13 cellular contexts compared by ENCODE assay signal in the genomic region with DNA sequence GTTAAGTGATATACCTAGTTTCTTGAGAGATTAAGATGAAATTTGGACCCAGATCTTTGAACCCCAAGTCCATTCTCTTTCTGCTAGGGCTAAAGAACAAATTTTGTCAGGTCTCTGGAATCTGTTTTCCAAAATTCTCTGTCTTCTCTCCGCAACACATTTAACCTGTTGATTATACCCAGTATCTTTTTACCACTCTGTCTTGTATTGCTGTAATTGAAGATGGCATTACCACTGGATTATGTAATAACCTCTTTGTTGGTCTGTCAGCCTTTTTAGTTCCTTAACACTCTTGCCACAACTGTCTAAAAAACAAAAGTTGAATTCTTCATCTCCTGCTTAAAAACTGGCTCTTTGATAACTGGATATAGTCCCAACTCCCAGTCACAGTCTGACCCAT. TPM values are rescaled to one million over a fixed set of nuclear protein-coding genes. Genes with fewer than 3 reads are reported as not detected.
A peak's percentile ranks its signal among the peaks of the same experiment; 100 is the strongest.
DNase-seq lines count a peak whose midpoint lies in the region; ATAC-seq and TF ChIP-seq lines count a peak whose summit lies in the region.
"Had no signal": no experiment of that assay in that cellular context is flagged by ENCODE, and none has a peak within 500 bp of the region (broad histone marks: within the 10 kb centered on the region; RNA-seq: fewer than 3 reads in every experiment).

No MANE protein-coding gene starts in this region.

- TF ChIP-seq EP300 in gastroesophageal sphincter (IDR thresholded peaks at IDR 0.05) = no peak

- 78% methylated on average over 1 of the region's 1 CpG; no CpG with 5 or more reads in 1 of the 2 donors for WGBS in gastroesophageal sphincter (ENCODE audit: low coverage in 1 of 2), 2 donors

- BruUV-seq in MCF 10A (replicated peaks; lab: Mats Ljungman, UMichigan) = no TSS peak

- H3K36me3 Mint-ChIP-seq in MCF 10A (ENCODE audit: insufficient read depth, unreplicated experiment) (peaks cover 57% of the 10 kb centered on the region), T-cell (peaks cover 20% of the 10 kb centered on the region), type B pancreatic cell (peaks cover 12% of the 10 kb centered on the region)
- H3K36me3 Mint-ChIP-seq in stimulated activated memory B cell treated with anti-CD40 and anti-IgM and Interleukin-4, amounts not matched to agents 10 μg/mL and 1 μg/mL and 100 μg/mL, for 72 hours = peaks cover 25% of the 10 kb centered on the region

- H3K27ac Mint-ChIP-seq in MCF 10A (ENCODE audit: low read depth, unreplicated experiment) = peak overlapping the region; percentile 49
- H3K27ac Mint-ChIP-seq in T-cell = peak overlapping the region; percentile 55 to 74
- no peak overlapping the region for H3K27ac Mint-ChIP-seq in type B pancreatic cell
- no peak overlapping the region for H3K27ac Mint-ChIP-seq in stimulated activated memory B cell treated with anti-CD40 and anti-IgM and Interleukin-4, amounts not matched to agents 10 μg/mL and 1 μg/mL and 100 μg/mL, for 72 hours

- peaks cover 26% of the 10 kb centered on the region for H3K4me1 Mint-ChIP-seq in MCF 10A (ENCODE audit: insufficient read depth, unreplicated experiment)
- H3K4me1 Mint-ChIP-seq in T-cell = peaks cover 41 to 52% (median 50%) of the 10 kb centered on the region in 3 donors
- H3K4me1 Mint-ChIP-seq in type B pancreatic cell (ENCODE audit: unreplicated experiment) = peaks cover 14% of the 10 kb centered on the region
- H3K4me1 Mint-ChIP-seq in stimulated activated memory B cell treated with anti-CD40 and anti-IgM and Interleukin-4, amounts not matched to agents 10 μg/mL and 1 μg/mL and 100 μg/mL, for 72 hours = peaks cover 32% of the 10 kb centered on the region

- CTCF ChIA-PET in MCF 10A (lab: Yijun Ruan, JAX) (interaction anchor here (0.6 to 19.3 kb wide), 9 partner anchors 10 to 1674 kb away, joined by 3 to 712 read pairs (median 4); partner anchors contain the start of gene EPHX1), T-cell (lab: Charles Lee) (interaction anchor here (0.5 to 0.9 kb wide), 3 partner anchors 131 to 855 kb away, joined by 3 to 4 read pairs (median 3); no protein-coding TSS in a partner anchor)

- POLR2A ChIA-PET in MCF 10A (lab: Yijun Ruan, JAX) = interaction anchor here (1.1 to 5.5 kb wide), 9 partner anchors 8 to 193 kb away, joined by 3 to 135 read pairs (median 55); partner anchors contain the start of genes EPHX1 and TMEM63A
- POLR2A ChIA-PET in T-cell (lab: Charles Lee) = interaction anchor here (0.7 to 0.8 kb wide), 2 partner anchors 42 to 120 kb away, joined by 4 to 9 read pairs; no protein-coding TSS in a partner anchor

- H3K27ac ChIP-seq in breast epithelium (peak overlapping the region in 1 of 2 donors; percentile 51), layer of hippocampus (ENCODE audit: low read depth, low read length) (peak overlapping the region; percentile 6), gastroesophageal sphincter (peak overlapping the region in 2 of 4 donors; percentile 60 to 92)
- H3K27ac ChIP-seq: ascending aorta, epithelial cell of prostate, parathyroid adenoma had no signal

- no peak overlapping the region for H3K4me3 ChIP-seq in breast epithelium
- H3K4me3 ChIP-seq in gastroesophageal sphincter = no peak overlapping the region

- H3K36me3 ChIP-seq in breast epithelium (no peaks in the 10 kb centered on the region), gastroesophageal sphincter (peaks cover 0 to 21% of the 10 kb centered on the region in 2 donors)

- H3K9me3 Mint-ChIP-seq in MCF 10A (ENCODE audit: unreplicated experiment) (no peaks in the 10 kb centered on the region), T-cell (no peaks in the 10 kb centered on the region), type B pancreatic cell (no peaks in the 10 kb centered on the region)
- H3K9me3 Mint-ChIP-seq in stimulated activated memory B cell treated with anti-CD40 and anti-IgM and Interleukin-4, amounts not matched to agents 10 μg/mL and 1 μg/mL and 100 μg/mL, for 72 hours = no peaks in the 10 kb centered on the region

- no peak for DNase-seq in MCF 10A (ENCODE audit: unreplicated experiment)
- no peak for DNase-seq in breast epithelium (ENCODE audit: low spot score in 2 of 2)
- no peak for DNase-seq in T-cell
- DNase-seq in type B pancreatic cell (ENCODE audit: extremely low spot score, unreplicated experiment) = no peak
- DNase-seq in NCI-H146 (lab: John Stamatoyannopoulos, UW) = no peak
- DNase-seq: activated CD4-positive, CD25-positive, alpha-beta regulatory T cell; NCI-H2029 treated with DMSO at 0.1 percent for 48 hours had no signal

- H3K4me3 Mint-ChIP-seq in MCF 10A (ENCODE audit: unreplicated experiment) (peak overlapping the region; percentile 38), T-cell (peak overlapping the region in 2 of 3 donors; percentile 29 to 41), type B pancreatic cell (peak overlapping the region; percentile 66)
- no peak overlapping the region for H3K4me3 Mint-ChIP-seq in stimulated activated memory B cell treated with anti-CD40 and anti-IgM and Interleukin-4, amounts not matched to agents 10 μg/mL and 1 μg/mL and 100 μg/mL, for 72 hours

- intact Hi-C loops in MCF 10A (cut with micrococcal nuclease) (no loop called here), breast epithelium (cut with DNase I; ENCODE audit: low total_unique reads) (no loop called here)

- peaks cover 4 to 18% of the 10 kb centered on the region in 2 donors for H3K4me1 ChIP-seq in breast epithelium
- H3K4me1 ChIP-seq in gastroesophageal sphincter = peaks cover 3 to 72% (median 26%) of the 10 kb centered on the region in 3 donors
- H3K4me1 ChIP-seq: parathyroid adenoma had no signal

- H3K27me3 ChIP-seq in breast epithelium = no peaks in the 10 kb centered on the region
- no peaks in the 10 kb centered on the region for H3K27me3 ChIP-seq in layer of hippocampus (ENCODE audit: control insufficient read depth, insufficient read depth, low read length)
- H3K27me3 ChIP-seq in gastroesophageal sphincter = no peaks in the 10 kb centered on the region
- H3K27me3 ChIP-seq: ascending aorta had no signal

- TF ChIP-seq CTCF in MCF 10A (IDR thresholded peaks at IDR 0.05; ENCODE audit: unreplicated experiment) (no peak), breast epithelium (IDR thresholded peaks at IDR 0.05) (no peak), type B pancreatic cell (conservative IDR thresholded peaks at IDR 0.05) (no peak), gastroesophageal sphincter (IDR thresholded peaks at IDR 0.05) (no peak)

- H3K9me3 ChIP-seq in breast epithelium (no peaks in the 10 kb centered on the region), gastroesophageal sphincter (no peaks in the 10 kb centered on the region)
- H3K9me3 ChIP-seq: ascending aorta had no signal

- TF ChIP-seq POLR2A in breast epithelium (IDR thresholded peaks at IDR 0.05) = no peak
- no peak for TF ChIP-seq POLR2A in gastroesophageal sphincter (IDR thresholded peaks at IDR 0.05)

- no peak for ATAC-seq in T-cell (replicated peaks in 1 of 4)
- no peak for ATAC-seq in gastroesophageal sphincter
- no peak for ATAC-seq in stimulated activated memory B cell treated with anti-CD40 and anti-IgM and Interleukin-4, amounts not matched to agents 10 μg/mL and 1 μg/mL and 100 μg/mL, for 72 hours

- no peaks in the 10 kb centered on the region for H3K27me3 Mint-ChIP-seq in MCF 10A (ENCODE audit: insufficient read depth, unreplicated experiment)
- no peaks in the 10 kb centered on the region for H3K27me3 Mint-ChIP-seq in T-cell
- no peaks in the 10 kb centered on the region for H3K27me3 Mint-ChIP-seq in type B pancreatic cell
- H3K27me3 Mint-ChIP-seq in stimulated activated memory B cell treated with anti-CD40 and anti-IgM and Interleukin-4, amounts not matched to agents 10 μg/mL and 1 μg/mL and 100 μg/mL, for 72 hours = no peaks in the 10 kb centered on the region

RNA-seq across cellular contexts. Expression of gene SRP9, which starts 3.0 kb away (rescaled TPM):
- total RNA-seq in MCF 10A (2022) (417 and 511 TPM in 2 replicates), breast epithelium (100 to 1,000 TPM; 168 to 251 (median 205) TPM), T-cell (100 to 1,000 TPM in 3 of 5 donors, 10 to 100 TPM in 2; 74.1 to 152 (median 137) TPM), type B pancreatic cell (ENCODE audit: low replicate concordance) (263 and 313 TPM in 2 replicates), gastroesophageal sphincter (100 to 1,000 TPM; 146 to 260 (median 216) TPM)

RNA-seq across cellular contexts. Expression of gene EPHX1, which starts 29.3 kb away (rescaled TPM):
- total RNA-seq in MCF 10A (2022) = 25.0 and 35.8 TPM in 2 replicates
- total RNA-seq in breast epithelium = 100 to 1,000 TPM in 1 of 3 donors, 10 to 100 TPM in 2; 63.6 to 168 (median 67.3) TPM
- total RNA-seq in T-cell = 1 to 10 TPM in 4 of 5 donors, under 1 TPM in 1; 0.98 to 5.2 (median 3.7) TPM
- total RNA-seq in type B pancreatic cell (ENCODE audit: low replicate concordance) = 65.2 and 86.1 TPM in 2 replicates
- total RNA-seq in gastroesophageal sphincter = 100 to 1,000 TPM in 3 of 4 donors, 10 to 100 TPM in 1; 74.0 to 133 (median 101) TPM

Comparison
In these comparisons a context has a peak if more than half of its experiments do, and no peak if none do; other contexts are left out.
1. H3K27ac Mint-ChIP-seq: peak in MCF 10A (single experiment) and T-cell (2 of 2); none in type B pancreatic cell (single experiment) and stimulated activated memory B cell treated with anti-CD40 and anti-IgM and Interleukin-4, amounts not matched to agents 10 μg/mL and 1 μg/mL and 100 μg/mL, for 72 hours (single experiment).